9 cellular contexts compared by ENCODE assay signal in genomic region chr11:104343578-104343977, GRCh38.
DNase-seq lines count a peak whose midpoint lies in the region; ATAC-seq and TF ChIP-seq lines count a peak whose summit lies in the region.
"Had no signal": no experiment of that assay in that cellular context is flagged by ENCODE, and none has a peak within 500 bp of the region (broad histone marks: within the 10 kb centered on the region; RNA-seq: fewer than 3 reads in every experiment).

No MANE protein-coding gene starts in this region.

- H3K4me3 Mint-ChIP-seq in GM23338: no peak overlapping the region

- ATAC-seq in GM23338 (peak; percentile 36; the same call in 2 of the 3 replicates), HG03108 (IDR thresholded peaks at IDR 0.05; ENCODE audit: unreplicated experiment) (no peak), HG02571 (IDR thresholded peaks at IDR 0.05; ENCODE audit: unreplicated experiment) (no peak)

- H3F3A ChIP-seq in GM23338 (replicated peaks; ENCODE audit: low read depth) (no peaks in the 10 kb centered on the region), OCI-LY1 (ENCODE audit: insufficient read depth, low read length) (no peaks in the 10 kb centered on the region)

- H3K4me3 ChIP-seq in GM23338 (no peak overlapping the region), OCI-LY1 (ENCODE audit: low read depth, low read length, poor library complexity, severe bottlenecking) (no peak overlapping the region)

- DNase-seq in GM23338 (ENCODE audit: low spot score) (peak; percentile 64), iris pigment epithelial cell (ENCODE audit: low read depth) (peak; percentile 30), GM19240 (ENCODE audit: insufficient read length, low spot score) (no peak)
- DNase-seq in stimulated activated CD4-positive, alpha-beta T cell treated with anti-CD3 and anti-CD28 coated beads, Interleukin-2, amount 100 ng/mL, for 24 hours: no peak
- DNase-seq: cerebellar nuclear complex had no signal

- H3K79me2 ChIP-seq in GM23338 (replicated peaks; ENCODE audit: insufficient read depth) (no peaks in the 10 kb centered on the region), OCI-LY1 (ENCODE audit: insufficient read depth, low read length) (no peaks in the 10 kb centered on the region)

- no peaks in the 10 kb centered on the region; the same call in 2 of the 3 replicates for H3K9me3 Mint-ChIP-seq in GM23338

- H3K27me3 Mint-ChIP-seq in GM23338 (ENCODE audit: insufficient read depth, low read depth, poor library complexity): no peaks in the 10 kb centered on the region

- no peaks in the 10 kb centered on the region for H4K20me1 ChIP-seq in GM23338 (replicated peaks; ENCODE audit: insufficient read depth)
- H4K20me1 ChIP-seq in OCI-LY1 (ENCODE audit: insufficient read depth, low read length): no peaks in the 10 kb centered on the region

- H3K9ac ChIP-seq in OCI-LY1 (ENCODE audit: low read length): no peak overlapping the region

- no peak overlapping the region for H2AFZ ChIP-seq in GM23338
- H2AFZ ChIP-seq in OCI-LY1 (ENCODE audit: low read length): no peak overlapping the region; the same call in 1 of the 2 replicates

- H3K9me2 ChIP-seq in GM23338 (ENCODE audit: insufficient read depth) (no peaks in the 10 kb centered on the region), OCI-LY1 (ENCODE audit: low read depth, low read length) (no peaks in the 10 kb centered on the region)

- no peak overlapping the region for H3K27ac Mint-ChIP-seq in GM23338

- no peaks in the 10 kb centered on the region for H3K27me3 ChIP-seq in GM23338 (ENCODE audit: insufficient read depth)
- H3K27me3 ChIP-seq in OCI-LY1 (ENCODE audit: insufficient read depth, low read length): no peaks in the 10 kb centered on the region

- H3K4me2 ChIP-seq in GM23338 (no peak overlapping the region), OCI-LY1 (ENCODE audit: low read length) (no peak overlapping the region)

- no peaks in the 10 kb centered on the region for H3K36me3 ChIP-seq in GM23338 (ENCODE audit: insufficient read depth)
- no peaks in the 10 kb centered on the region for H3K36me3 ChIP-seq in OCI-LY1 (ENCODE audit: insufficient read depth, low read length)

- H3K4me1 ChIP-seq in GM23338 (ENCODE audit: insufficient read depth) (no peaks in the 10 kb centered on the region), OCI-LY1 (ENCODE audit: insufficient read depth, low read length, severe bottlenecking) (peaks cover 9% of the 10 kb centered on the region)

- H3K4me1 Mint-ChIP-seq in GM23338: no peaks in the 10 kb centered on the region

- TF ChIP-seq CTCF in GM12872 (IDR thresholded peaks at IDR 0.05; ENCODE audit: insufficient read depth, low read depth, low read length) (peak; percentile 47; the same call in 2 of the 3 replicates), GM23338 (conservative IDR thresholded peaks at IDR 0.05; ENCODE audit: low read depth in 2 of 2) (peak in 1 of 2 experiments; percentile 49; a peak in 3 of 4 replicates), OCI-LY1 (IDR thresholded peaks at IDR 0.05; ENCODE audit: low read length) (peak; percentile 17; the same call in 1 of the 2 replicates)

- no peaks in the 10 kb centered on the region for H3K9me3 ChIP-seq in OCI-LY1 (ENCODE audit: low read length)

- H3K27ac ChIP-seq in GM23338 (ENCODE audit: low read depth) (no peak overlapping the region), OCI-LY1 (ENCODE audit: low read depth, low read length, poor library complexity, severe bottlenecking) (no peak overlapping the region)

- H3K36me3 Mint-ChIP-seq in GM23338 (ENCODE audit: low read depth): peaks cover 4% of the 10 kb centered on the region; the same call in 2 of the 3 replicates

TF ChIP-seq in GM23338, 12 proteins besides CTCF, POLR2A, EP300 and RAD21 (continues in another document):
- TF ChIP-seq, protein P1, sequence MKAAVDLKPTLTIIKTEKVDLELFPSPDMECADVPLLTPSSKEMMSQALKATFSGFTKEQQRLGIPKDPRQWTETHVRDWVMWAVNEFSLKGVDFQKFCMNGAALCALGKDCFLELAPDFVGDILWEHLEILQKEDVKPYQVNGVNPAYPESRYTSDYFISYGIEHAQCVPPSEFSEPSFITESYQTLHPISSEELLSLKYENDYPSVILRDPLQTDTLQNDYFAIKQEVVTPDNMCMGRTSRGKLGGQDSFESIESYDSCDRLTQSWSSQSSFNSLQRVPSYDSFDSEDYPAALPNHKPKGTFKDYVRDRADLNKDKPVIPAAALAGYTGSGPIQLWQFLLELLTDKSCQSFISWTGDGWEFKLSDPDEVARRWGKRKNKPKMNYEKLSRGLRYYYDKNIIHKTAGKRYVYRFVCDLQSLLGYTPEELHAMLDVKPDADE (IDR thresholded peaks at IDR 0.05): no peak
- TF ChIP-seq POLR2AphosphoS5 (IDR thresholded peaks at IDR 0.05; ENCODE audit: low read depth) (no peak), EZH2phosphoT487 (IDR thresholded peaks at IDR 0.05; ENCODE audit: unreplicated experiment) (no peak), JUNB (IDR thresholded peaks at IDR 0.05; ENCODE audit: unreplicated experiment) (no peak), NANOG (IDR thresholded peaks at IDR 0.05; ENCODE audit: borderline replicate concordance) (no peak), CREB1 (CRISPR knock-in tag; IDR thresholded peaks at IDR 0.05; ENCODE audit: low read depth) (no peak), ZNF331 (CRISPR knock-in tag; IDR thresholded peaks at IDR 0.05; ENCODE audit: low read depth) (no peak), ZNF114 (CRISPR knock-in tag; IDR thresholded peaks at IDR 0.05) (no peak)
- TF ChIP-seq, protein P2, sequence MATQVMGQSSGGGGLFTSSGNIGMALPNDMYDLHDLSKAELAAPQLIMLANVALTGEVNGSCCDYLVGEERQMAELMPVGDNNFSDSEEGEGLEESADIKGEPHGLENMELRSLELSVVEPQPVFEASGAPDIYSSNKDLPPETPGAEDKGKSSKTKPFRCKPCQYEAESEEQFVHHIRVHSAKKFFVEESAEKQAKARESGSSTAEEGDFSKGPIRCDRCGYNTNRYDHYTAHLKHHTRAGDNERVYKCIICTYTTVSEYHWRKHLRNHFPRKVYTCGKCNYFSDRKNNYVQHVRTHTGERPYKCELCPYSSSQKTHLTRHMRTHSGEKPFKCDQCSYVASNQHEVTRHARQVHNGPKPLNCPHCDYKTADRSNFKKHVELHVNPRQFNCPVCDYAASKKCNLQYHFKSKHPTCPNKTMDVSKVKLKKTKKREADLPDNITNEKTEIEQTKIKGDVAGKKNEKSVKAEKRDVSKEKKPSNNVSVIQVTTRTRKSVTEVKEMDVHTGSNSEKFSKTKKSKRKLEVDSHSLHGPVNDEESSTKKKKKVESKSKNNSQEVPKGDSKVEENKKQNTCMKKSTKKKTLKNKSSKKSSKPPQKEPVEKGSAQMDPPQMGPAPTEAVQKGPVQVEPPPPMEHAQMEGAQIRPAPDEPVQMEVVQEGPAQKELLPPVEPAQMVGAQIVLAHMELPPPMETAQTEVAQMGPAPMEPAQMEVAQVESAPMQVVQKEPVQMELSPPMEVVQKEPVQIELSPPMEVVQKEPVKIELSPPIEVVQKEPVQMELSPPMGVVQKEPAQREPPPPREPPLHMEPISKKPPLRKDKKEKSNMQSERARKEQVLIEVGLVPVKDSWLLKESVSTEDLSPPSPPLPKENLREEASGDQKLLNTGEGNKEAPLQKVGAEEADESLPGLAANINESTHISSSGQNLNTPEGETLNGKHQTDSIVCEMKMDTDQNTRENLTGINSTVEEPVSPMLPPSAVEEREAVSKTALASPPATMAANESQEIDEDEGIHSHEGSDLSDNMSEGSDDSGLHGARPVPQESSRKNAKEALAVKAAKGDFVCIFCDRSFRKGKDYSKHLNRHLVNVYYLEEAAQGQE (IDR thresholded peaks at IDR 0.05; ENCODE audit: unreplicated experiment): no peak

Comparison
In these comparisons a context has a peak if more than half of its experiments do, and no peak if none do; other contexts are left out.
1. DNase-seq: peak in GM23338 (single experiment) and iris pigment epithelial cell (single experiment); none in GM19240 (single experiment) and stimulated activated CD4-positive, alpha-beta T cell treated with anti-CD3 and anti-CD28 coated beads, Interleukin-2, amount 100 ng/mL, for 24 hours (0 of 2).